Comparison of ENCODE assay signal across 14 cellular contexts in genomic region chr18:79684787-79685186, GRCh38. TPM values are rescaled to one million over a fixed set of nuclear protein-coding genes. Genes with fewer than 3 reads are reported as not detected.
DNase-seq lines count a peak whose midpoint lies in the region; ATAC-seq, FAIRE-seq and TF ChIP-seq lines count a peak whose summit lies in the region.
"Had no signal": no experiment of that assay in that cellular context is flagged by ENCODE, and none has a peak within 500 bp of the region (broad histone marks: within the 10 kb centered on the region; RNA-seq: fewer than 3 reads in every experiment).

No MANE protein-coding gene starts in this region.

- ATAC-seq in IMR-90 (ENCODE audit: low read depth) = peak; percentile 27

- no peak overlapping the region for H3K56ac ChIP-seq in IMR-90 (ENCODE audit: extremely low read depth, insufficient read depth, low read length)
- no peak overlapping the region for H3K56ac ChIP-seq in H1 (replicated peaks; ENCODE audit: insufficient read length, low read depth, low read length)

- no peak for TF ChIP-seq EP300 in H1 (IDR thresholded peaks at IDR 0.05; ENCODE audit: borderline replicate concordance in 1 of 2, low read depth in 2 of 2, low read length in 2 of 2)

- H3K4me2 ChIP-seq in IMR-90 (ENCODE audit: low read depth, low read length) = no peak overlapping the region
- H3K4me2 ChIP-seq in H1 (ENCODE audit: insufficient read depth in 1 of 2, low read depth in 2 of 2, low read length in 2 of 2) = no peak overlapping the region
- no peak overlapping the region for H3K4me2 ChIP-seq in trophoblast cell (ENCODE audit: low read length)
- no peak overlapping the region for H3K4me2 ChIP-seq in GM23248 (ENCODE audit: unreplicated experiment)

- TF ChIP-seq POLR2A in IMR-90 (IDR thresholded peaks at IDR 0.05; ENCODE audit: low read depth, low read length) (no peak), H1 (IDR thresholded peaks at IDR 0.05; ENCODE audit: control extremely low read depth in 1 of 2, low read depth in 2 of 2, low read length in 2 of 2) (no peak)

- no peak for TF ChIP-seq CTCF in IMR-90 (conservative IDR thresholded peaks at IDR 0.05; ENCODE audit: low read depth, low read length)
- TF ChIP-seq CTCF in H1 (IDR thresholded peaks at IDR 0.05; ENCODE audit: control extremely low read depth in 1 of 3, insufficient read depth in 1 of 3, low read depth in 1 of 3, low read length in 3 of 3) = no peak
- no peak for TF ChIP-seq CTCF in BE2C (IDR thresholded peaks at IDR 0.05; ENCODE audit: low read depth, low read length)

- H3K27me3 ChIP-seq in IMR-90 (ENCODE audit: control insufficient read depth, insufficient read depth, low read length) (no peaks in the 10 kb centered on the region), H1 (replicated peaks in 1 of 4; ENCODE audit: control insufficient read depth in 3 of 4, extremely low read depth in 1 of 4, insufficient read depth in 3 of 4, low read length in 3 of 4) (no peaks in the 10 kb centered on the region), trophoblast cell (ENCODE audit: insufficient read depth, low read length) (no peaks in the 10 kb centered on the region), BE2C (no peaks in the 10 kb centered on the region), GM23248 (replicated peaks; ENCODE audit: insufficient read depth) (no peaks in the 10 kb centered on the region)
- H3K27me3 ChIP-seq: tibial artery had no signal

- FAIRE-seq in H1 (lab: Jason Lieb, UNC) = peak; percentile 97

- DNase-seq in activated CD4-positive, alpha-beta T cell treated with anti-CD3 and anti-CD28 coated beads, Interleukin-2, amount 10 ng/mL, durations not matched to agents 24 days and 14 days = no peak
- DNase-seq in activated CD4-positive, alpha-beta T cell treated with anti-CD3 and anti-CD28 coated beads for 4 hours = no peak
- DNase-seq in IMR-90 (peak; percentile 11), H1 (ENCODE audit: low read depth in 1 of 2, low spot score in 2 of 2) (no peak), trophoblast cell (no peak), BE2C (no peak), GM23248 (no peak), retina (no peak)
- DNase-seq: activated gamma-delta T cell, DMS 273 treated with DMSO at 0.1 percent for 48 hours, Kasumi-1, lower lobe of right lung, NCI-H2081 treated with DMSO at 0.1 percent for 48 hours, tibial artery had no signal

- H4K8ac ChIP-seq in IMR-90 (ENCODE audit: low read depth in 2 of 2, low read length in 2 of 2) = no peak overlapping the region
- 0 out of 2 replicates have a peak overlapping the region, but pooled peaks have one; percentile 28 for H4K8ac ChIP-seq in H1 (ENCODE audit: extremely low read depth, insufficient read depth, low read length)
- H4K8ac ChIP-seq in trophoblast cell (ENCODE audit: low read depth, low read length) = no peak overlapping the region

- H2BK120ac ChIP-seq in IMR-90 (ENCODE audit: low read depth, low read length) (no peak overlapping the region), H1 (replicated peaks; ENCODE audit: low read depth, low read length) (no peak overlapping the region), trophoblast cell (ENCODE audit: insufficient read depth, low read length, poor library complexity) (no peak overlapping the region)

- BruUV-seq in IMR-90 (replicated peaks; lab: Mats Ljungman, UMichigan) = no TSS peak

- peaks cover 21% of the 10 kb centered on the region for H3K9me1 ChIP-seq in IMR-90 (ENCODE audit: insufficient read depth, low read length)

- H3K4me1 ChIP-seq in IMR-90 (ENCODE audit: control insufficient read depth, insufficient read depth, low read length) = peaks cover 10% of the 10 kb centered on the region
- peaks cover 5 to 8% (median 6%) of the 10 kb centered on the region in 4 experiments; a peak in 6 of 7 replicates for H3K4me1 ChIP-seq in H1 (replicated peaks in 1 of 4; ENCODE audit: control insufficient read depth in 3 of 4, insufficient read depth in 4 of 4, low read length in 3 of 4)
- peaks cover 13 to 16% of the 10 kb centered on the region in 2 experiments for H3K4me1 ChIP-seq in trophoblast cell (ENCODE audit: control insufficient read depth in 1 of 2, insufficient read depth in 2 of 2, low read length in 2 of 2)
- H3K4me1 ChIP-seq in BE2C = no peaks in the 10 kb centered on the region
- H3K4me1 ChIP-seq in GM23248 (ENCODE audit: insufficient read depth) = no peaks in the 10 kb centered on the region

- H2AFZ ChIP-seq in IMR-90 (replicated peaks; ENCODE audit: low read length, poor library complexity) (no peak overlapping the region), H1 (ENCODE audit: low read length) (no peak overlapping the region), trophoblast cell (ENCODE audit: insufficient read depth, low read length, poor library complexity) (no peak overlapping the region), GM23248 (no peak overlapping the region)

- dilution Hi-C loops in IMR-90 (cut with HindIII; ENCODE audit: low sequenced_read_pairs, unreplicated experiment) = no loop called here

- H3K4me3 ChIP-seq in IMR-90 (ENCODE audit: insufficient read depth, low read depth, low read length) = no peak overlapping the region
- no peak overlapping the region for H3K4me3 ChIP-seq in H1 (ENCODE audit: extremely low read depth in 1 of 4, insufficient read depth in 2 of 4, low read depth in 3 of 4, low read length in 4 of 4)
- H3K4me3 ChIP-seq in trophoblast cell (ENCODE audit: low read depth, low read length) = no peak overlapping the region
- no peak overlapping the region for H3K4me3 ChIP-seq in BE2C (ENCODE audit: low read depth, low read length)
- H3K4me3 ChIP-seq in GM23248 = no peak overlapping the region
- H3K4me3 ChIP-seq: lower lobe of right lung, tibial artery had no signal

- TF ChIP-seq RAD21 in IMR-90 (IDR thresholded peaks at IDR 0.05; ENCODE audit: low read length) (no peak), H1 (IDR thresholded peaks at IDR 0.05 in 1 of 2, conservative IDR thresholded peaks at IDR 0.05 in 1 of 2; ENCODE audit: low read depth in 2 of 2, low read length in 2 of 2) (no peak)

- no peak overlapping the region for H4K5ac ChIP-seq in IMR-90 (ENCODE audit: low read depth, low read length)
- no peak overlapping the region for H4K5ac ChIP-seq in H1 (ENCODE audit: insufficient read length, low read depth, low read length)

- H3K4me1 Mint-ChIP-seq in activated CD4-positive, alpha-beta T cell treated with anti-CD3 and anti-CD28 coated beads, Interleukin-2, amount 10 ng/mL, durations not matched to agents 24 days and 14 days = peaks cover 62% of the 10 kb centered on the region

- no peak overlapping the region for H4K12ac ChIP-seq in trophoblast cell (ENCODE audit: low read depth, low read length)

- H3K27ac ChIP-seq in IMR-90 (ENCODE audit: insufficient read depth, low read length) (no peak overlapping the region), H1 (ENCODE audit: low read depth, low read length) (no peak overlapping the region), trophoblast cell (ENCODE audit: low read depth, low read length) (no peak overlapping the region), GM23248 (no peak overlapping the region)
- H3K27ac ChIP-seq: lower lobe of right lung, tibial artery had no signal

- H2AK9ac ChIP-seq in IMR-90 (replicated peaks; ENCODE audit: low read depth, low read length, poor library complexity) = no peak overlapping the region

- H3K9me2 ChIP-seq in GM23248 (ENCODE audit: insufficient read depth) = no peaks in the 10 kb centered on the region

- H3K9ac ChIP-seq in IMR-90 (ENCODE audit: low read depth, low read length) = no peak overlapping the region
- H3K9ac ChIP-seq in H1 (replicated peaks in 1 of 4; ENCODE audit: extremely low read depth in 1 of 4, low read depth in 3 of 4, low read length in 3 of 4) = no peak overlapping the region
- H3K9ac ChIP-seq in trophoblast cell (ENCODE audit: low read length) = no peak overlapping the region
- no peak overlapping the region for H3K9ac ChIP-seq in GM23248

- intact Hi-C loops in activated CD4-positive, alpha-beta T cell treated with anti-CD3 and anti-CD28 coated beads, Interleukin-2, amount 10 ng/mL, durations not matched to agents 24 days and 14 days (cut with micrococcal nuclease) = no loop called here
- intact Hi-C loops in IMR-90 (cut with micrococcal nuclease) = no loop called here

- H2BK5ac ChIP-seq in IMR-90 (ENCODE audit: low read depth, low read length, poor library complexity, severe bottlenecking) (no peak overlapping the region), H1 (ENCODE audit: low read depth, low read length) (no peak overlapping the region), trophoblast cell (ENCODE audit: low read depth, low read length, poor library complexity) (no peak overlapping the region)

- in situ Hi-C loops in IMR-90 (cut with MboI; ENCODE audit: low sequenced_read_pairs) = no loop called here
- in situ Hi-C loops in GM23248 (cut with MboI) = no loop called here

- H3K27ac Mint-ChIP-seq in activated CD4-positive, alpha-beta T cell treated with anti-CD3 and anti-CD28 coated beads, Interleukin-2, amount 10 ng/mL, durations not matched to agents 24 days and 14 days = no peak overlapping the region

- CTCF ChIA-PET in IMR-90 (lab: Yijun Ruan, JAX) (no interaction called here), H1 (lab: Charles Lee; ENCODE audit: partially characterized antibody) (no interaction called here)

- H2BK15ac ChIP-seq in IMR-90 (ENCODE audit: low read depth, low read length) = no peak overlapping the region
- H2BK15ac ChIP-seq in H1 (ENCODE audit: low read length) = no peak overlapping the region

- H3K23me2 ChIP-seq in H1 (ENCODE audit: low read depth, low read length) = peaks cover 6% of the 10 kb centered on the region; the same call in 1 of the 2 replicates

- H4K20me1 ChIP-seq in IMR-90 (ENCODE audit: insufficient read depth, low read length) = peaks cover 75% of the 10 kb centered on the region
- peaks cover 15 to 38% of the 10 kb centered on the region in 2 experiments for H4K20me1 ChIP-seq in H1 (replicated peaks in 1 of 2; ENCODE audit: control insufficient read depth in 1 of 2, insufficient read depth in 2 of 2, low read length in 2 of 2)
- H4K20me1 ChIP-seq in GM23248 (ENCODE audit: insufficient read depth) = peaks cover 10% of the 10 kb centered on the region; the same call in 1 of the 2 replicates

- H3K14ac ChIP-seq in IMR-90 (replicated peaks; ENCODE audit: low read depth, low read length) (no peak overlapping the region), H1 (ENCODE audit: insufficient read length) (no peak overlapping the region), trophoblast cell (ENCODE audit: low read length) (no peak overlapping the region)

- H3K4ac ChIP-seq in IMR-90 (ENCODE audit: low read depth, low read length) (no peak overlapping the region), H1 (replicated peaks; ENCODE audit: insufficient read length, low read depth, low read length) (no peak overlapping the region), trophoblast cell (ENCODE audit: low read depth, low read length) (peak overlapping the region; percentile 17)

- H3K4me3 Mint-ChIP-seq in activated CD4-positive, alpha-beta T cell treated with anti-CD3 and anti-CD28 coated beads, Interleukin-2, amount 10 ng/mL, durations not matched to agents 24 days and 14 days = peak overlapping the region; percentile 93

- peaks cover 25% of the 10 kb centered on the region for H3K36me3 Mint-ChIP-seq in activated CD4-positive, alpha-beta T cell treated with anti-CD3 and anti-CD28 coated beads, Interleukin-2, amount 10 ng/mL, durations not matched to agents 24 days and 14 days (ENCODE audit: low read depth)

- no peaks in the 10 kb centered on the region for H3K9me3 Mint-ChIP-seq in activated CD4-positive, alpha-beta T cell treated with anti-CD3 and anti-CD28 coated beads, Interleukin-2, amount 10 ng/mL, durations not matched to agents 24 days and 14 days

- H2AK5ac ChIP-seq in IMR-90 (ENCODE audit: low read depth, low read length) = no peak overlapping the region
- no peak overlapping the region for H2AK5ac ChIP-seq in H1 (ENCODE audit: low read depth, low read length)
- H2AK5ac ChIP-seq in trophoblast cell (ENCODE audit: low read length) = no peak overlapping the region

- H3K18ac ChIP-seq in IMR-90 (ENCODE audit: low read depth, low read length) = no peak overlapping the region
- H3K18ac ChIP-seq in H1 (ENCODE audit: extremely low read depth, low read length) = no peak overlapping the region
- no peak overlapping the region for H3K18ac ChIP-seq in trophoblast cell (ENCODE audit: low read length)

- H3K79me2 ChIP-seq in H1 (ENCODE audit: control insufficient read depth in 1 of 2, insufficient read depth in 2 of 2, low read length in 2 of 2) (peaks cover 46 to 88% of the 10 kb centered on the region in 2 experiments), trophoblast cell (ENCODE audit: control insufficient read depth, insufficient read depth, low read length, poor library complexity) (peaks cover 33% of the 10 kb centered on the region), GM23248 (ENCODE audit: insufficient read depth) (peaks cover 92% of the 10 kb centered on the region)

- H3K79me1 ChIP-seq in IMR-90 (ENCODE audit: low read depth in 1 of 2, low read length in 2 of 2) (peaks cover 7 to 76% of the 10 kb centered on the region in 2 experiments), H1 (ENCODE audit: low read depth, low read length) (peaks cover 38% of the 10 kb centered on the region), trophoblast cell (ENCODE audit: low read length) (peaks cover under 1% of the 10 kb centered on the region)

- H3F3A ChIP-seq in GM23248 (ENCODE audit: insufficient read depth) = no peaks in the 10 kb centered on the region

- H4K91ac ChIP-seq in IMR-90 (ENCODE audit: insufficient read depth, low read depth, low read length) = no peak overlapping the region
- no peak overlapping the region for H4K91ac ChIP-seq in H1 (replicated peaks; ENCODE audit: insufficient read length, low read length)
- no peak overlapping the region for H4K91ac ChIP-seq in trophoblast cell (ENCODE audit: low read depth, low read length)

- H3K23ac ChIP-seq in IMR-90 (ENCODE audit: low read depth, low read length) = no peak overlapping the region
- H3K23ac ChIP-seq in H1 (ENCODE audit: insufficient read length) = no peak overlapping the region
- H3K23ac ChIP-seq in trophoblast cell (ENCODE audit: low read length) = no peak overlapping the region

- H3K27me3 Mint-ChIP-seq in activated CD4-positive, alpha-beta T cell treated with anti-CD3 and anti-CD28 coated beads, Interleukin-2, amount 10 ng/mL, durations not matched to agents 24 days and 14 days = no peaks in the 10 kb centered on the region

- no peak overlapping the region for H2BK20ac ChIP-seq in IMR-90 (ENCODE audit: low read depth, low read length)
- no peak overlapping the region for H2BK20ac ChIP-seq in H1 (ENCODE audit: low read length)

- WGBS in IMR-90 (ENCODE audit: extremely low coverage in 2 of 2, insufficient read length in 1 of 2), 2 experiments = 73% methylated on average over 9 of the region's 13 CpGs; no CpG with 5 or more reads in 1 of the 2 experiments
- 73% methylated on average over 13 of the region's 13 CpGs; no CpG with 5 or more reads in 1 of the 2 experiments for WGBS in H1 (ENCODE audit: extremely low coverage in 1 of 2, insufficient coverage in 1 of 2, insufficient read length in 1 of 2, insufficient replicate concordance in 2 of 2, low coverage in 1 of 2, low lambda C conversion rate in 2 of 2, missing lambda C conversion rate in 1 of 2), 2 experiments
- no CpG with 5 or more reads among the region's 13 CpGs for WGBS in trophoblast cell (ENCODE audit: extremely low coverage, insufficient coverage, insufficient read length)
- 73 to 75% methylated on average over 13 of the region's 13 CpGs for WGBS in GM23248 (ENCODE audit: low coverage in 1 of 2, low lambda C conversion rate in 2 of 2, missing lambda C conversion rate in 2 of 2), 2 experiments

- H2BK12ac ChIP-seq in H1 (ENCODE audit: low read depth, low read length) (no peak overlapping the region), trophoblast cell (ENCODE audit: low read length) (no peak overlapping the region)

- H3K36me3 ChIP-seq in IMR-90 (ENCODE audit: control insufficient read depth, insufficient read depth, low read length) = no peaks in the 10 kb centered on the region
- no peaks in the 10 kb centered on the region; a peak in 2 of 8 replicates for H3K36me3 ChIP-seq in H1 (ENCODE audit: control insufficient read depth in 2 of 4, insufficient read depth in 4 of 4, low read length in 3 of 4)
- peaks cover 8 to 11% of the 10 kb centered on the region in 2 experiments for H3K36me3 ChIP-seq in trophoblast cell (ENCODE audit: control insufficient read depth in 1 of 2, insufficient read depth in 2 of 2, low read length in 2 of 2)
- H3K36me3 ChIP-seq in BE2C = no peaks in the 10 kb centered on the region
- H3K36me3 ChIP-seq in GM23248 (ENCODE audit: low read depth) = no peaks in the 10 kb centered on the region

- H3K9me3 ChIP-seq in IMR-90 (ENCODE audit: control insufficient read depth, insufficient read depth, low read length) (no peaks in the 10 kb centered on the region), H1 (ENCODE audit: insufficient read depth in 2 of 2, low read depth in 1 of 2, low read length in 1 of 2) (no peaks in the 10 kb centered on the region), trophoblast cell (ENCODE audit: insufficient read depth, low read depth, low read length) (no peaks in the 10 kb centered on the region), BE2C (no peaks in the 10 kb centered on the region), GM23248 (ENCODE audit: low read depth) (no peaks in the 10 kb centered on the region)
- H3K9me3 ChIP-seq: lower lobe of right lung, tibial artery had no signal

- POLR2A ChIA-PET in IMR-90 (lab: Charles Lee; ENCODE audit: unreplicated experiment) = no interaction called here
- POLR2A ChIA-PET in H1 (lab: Charles Lee; ENCODE audit: partially characterized antibody) = no interaction called here

RNA-seq across cellular contexts. Expression of gene CTDP1, which starts 5.2 kb away (rescaled TPM):
- 41.2 and 45.5 TPM in 2 replicates for total RNA-seq in activated CD4-positive, alpha-beta T cell treated with anti-CD3 and anti-CD28 coated beads, Interleukin-2, amount 10 ng/mL, durations not matched to agents 24 days and 14 days
- total RNA-seq in IMR-90 (2012; rRNA removed) = 17.5 and 17.6 TPM in 2 replicates
- polyA plus RNA-seq in IMR-90 (2012; rRNA removed) = 13.4 and 14.5 TPM in 2 replicates
- polyA plus RNA-seq in IMR-90 (2012; cell fraction: cytosol; rRNA removed) = 10.6 and 13.3 TPM in 2 replicates
- polyA plus RNA-seq in IMR-90 (2012; cell fraction: nucleus; rRNA removed; ENCODE audit: low replicate concordance) = 23.9 and 32.2 TPM in 2 replicates
- 35.3 and 37.0 TPM in 2 replicates for total RNA-seq in H1 (2021; fragmentation: NEBNext Ultra II Directional; extraction: Animal tissue kit (Norgen Biotek cat#: 25700))
- 16.6 and 25.3 TPM in 2 replicates for polyA plus RNA-seq in H1 (2011; rRNA removed)
- 20.0 TPM for polyA plus RNA-seq in H1 (2011; cell fraction: cytosol; rRNA removed)
- 27.3 TPM for polyA plus RNA-seq in H1 (2011; cell fraction: nucleus; rRNA removed)
- polyA plus RNA-seq in H1 (2012, experiment 1 of 2) = 21.7 to 30.5 TPM (median 28.9 TPM) in 4 replicates
- polyA plus RNA-seq in H1 (2012, experiment 2 of 2) = 25.8 TPM
- 17.4 TPM for polyA plus RNA-seq in H1 (2013, experiment 1 of 2)
- polyA plus RNA-seq in H1 (2013, experiment 2 of 2) = 16.8 TPM
- polyA minus RNA-seq in H1 (2011; rRNA and poly(A)+ RNA removed) = 12.5 and 14.4 TPM in 2 replicates
- polyA minus RNA-seq in H1 (2011; cell fraction: cytosol; rRNA and poly(A)+ RNA removed) = 18.3 TPM
- polyA minus RNA-seq in H1 (2011; cell fraction: nucleus; rRNA and poly(A)+ RNA removed) = 19.1 TPM
- 21.4 and 21.6 TPM in 2 replicates for polyA plus RNA-seq in trophoblast cell (2013)
- 18.1 TPM for polyA plus RNA-seq in BE2C (2012; ENCODE audit: insufficient read depth, insufficient read length, low read depth)
- total RNA-seq in GM23248 (2014; rRNA removed; shearing (Covaris generic)) = 21.1 and 26.0 TPM in 2 replicates
- 6.7 and 7.6 TPM in 2 replicates for polyA plus RNA-seq in GM23248 (2016; fragmentation: Nextera tagmentation; extraction: Ambion mirVana)
